In genomic region chr10:103277713-103278299, GRCh38 we compare ENCODE assay signal across 2 cellular contexts.
TF ChIP-seq lines count a peak whose summit lies in the region.

No MANE protein-coding gene starts in this region.

TF ChIP-seq in HepG2, 621 proteins besides CTCF, POLR2A, EP300 and RAD21:
- no peak for TF ChIP-seq ZNF546 (CRISPR knock-in tag; conservative IDR thresholded peaks at IDR 0.05)
- no peak for TF ChIP-seq KDM4B (CRISPR knock-in tag; IDR thresholded peaks at IDR 0.05)

TF ChIP-seq in WTC11, 78 proteins besides CTCF, POLR2A, EP300 and RAD21 (continues in another document):
- no peak for TF ChIP-seq ZNF317 (CRISPR knock-in tag; IDR thresholded peaks at IDR 0.05; ENCODE audit: borderline replicate concordance, low read depth)
- TF ChIP-seq, protein P1, sequence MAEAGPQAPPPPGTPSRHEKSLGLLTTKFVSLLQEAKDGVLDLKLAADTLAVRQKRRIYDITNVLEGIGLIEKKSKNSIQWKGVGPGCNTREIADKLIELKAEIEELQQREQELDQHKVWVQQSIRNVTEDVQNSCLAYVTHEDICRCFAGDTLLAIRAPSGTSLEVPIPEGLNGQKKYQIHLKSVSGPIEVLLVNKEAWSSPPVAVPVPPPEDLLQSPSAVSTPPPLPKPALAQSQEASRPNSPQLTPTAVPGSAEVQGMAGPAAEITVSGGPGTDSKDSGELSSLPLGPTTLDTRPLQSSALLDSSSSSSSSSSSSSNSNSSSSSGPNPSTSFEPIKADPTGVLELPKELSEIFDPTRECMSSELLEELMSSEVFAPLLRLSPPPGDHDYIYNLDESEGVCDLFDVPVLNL (CRISPR knock-in tag; IDR thresholded peaks at IDR 0.05; ENCODE audit: borderline replicate concordance, low read depth) = no peak; the same call in 1 of the 2 replicates
- TF ChIP-seq RORB (CRISPR knock-in tag; IDR thresholded peaks at IDR 0.05) = no peak
- TF ChIP-seq AFF4 (CRISPR knock-in tag; IDR thresholded peaks at IDR 0.05; ENCODE audit: borderline replicate concordance) = no peak
- no peak for TF ChIP-seq E2F1 (CRISPR knock-in tag; IDR thresholded peaks at IDR 0.05)
- TF ChIP-seq EMX1 (CRISPR knock-in tag; IDR thresholded peaks at IDR 0.05) = no peak
- TF ChIP-seq GRHL2 (CRISPR knock-in tag; IDR thresholded peaks at IDR 0.05; ENCODE audit: insufficient replicate concordance, severe bottlenecking) = no peak
- TF ChIP-seq, protein P2, sequence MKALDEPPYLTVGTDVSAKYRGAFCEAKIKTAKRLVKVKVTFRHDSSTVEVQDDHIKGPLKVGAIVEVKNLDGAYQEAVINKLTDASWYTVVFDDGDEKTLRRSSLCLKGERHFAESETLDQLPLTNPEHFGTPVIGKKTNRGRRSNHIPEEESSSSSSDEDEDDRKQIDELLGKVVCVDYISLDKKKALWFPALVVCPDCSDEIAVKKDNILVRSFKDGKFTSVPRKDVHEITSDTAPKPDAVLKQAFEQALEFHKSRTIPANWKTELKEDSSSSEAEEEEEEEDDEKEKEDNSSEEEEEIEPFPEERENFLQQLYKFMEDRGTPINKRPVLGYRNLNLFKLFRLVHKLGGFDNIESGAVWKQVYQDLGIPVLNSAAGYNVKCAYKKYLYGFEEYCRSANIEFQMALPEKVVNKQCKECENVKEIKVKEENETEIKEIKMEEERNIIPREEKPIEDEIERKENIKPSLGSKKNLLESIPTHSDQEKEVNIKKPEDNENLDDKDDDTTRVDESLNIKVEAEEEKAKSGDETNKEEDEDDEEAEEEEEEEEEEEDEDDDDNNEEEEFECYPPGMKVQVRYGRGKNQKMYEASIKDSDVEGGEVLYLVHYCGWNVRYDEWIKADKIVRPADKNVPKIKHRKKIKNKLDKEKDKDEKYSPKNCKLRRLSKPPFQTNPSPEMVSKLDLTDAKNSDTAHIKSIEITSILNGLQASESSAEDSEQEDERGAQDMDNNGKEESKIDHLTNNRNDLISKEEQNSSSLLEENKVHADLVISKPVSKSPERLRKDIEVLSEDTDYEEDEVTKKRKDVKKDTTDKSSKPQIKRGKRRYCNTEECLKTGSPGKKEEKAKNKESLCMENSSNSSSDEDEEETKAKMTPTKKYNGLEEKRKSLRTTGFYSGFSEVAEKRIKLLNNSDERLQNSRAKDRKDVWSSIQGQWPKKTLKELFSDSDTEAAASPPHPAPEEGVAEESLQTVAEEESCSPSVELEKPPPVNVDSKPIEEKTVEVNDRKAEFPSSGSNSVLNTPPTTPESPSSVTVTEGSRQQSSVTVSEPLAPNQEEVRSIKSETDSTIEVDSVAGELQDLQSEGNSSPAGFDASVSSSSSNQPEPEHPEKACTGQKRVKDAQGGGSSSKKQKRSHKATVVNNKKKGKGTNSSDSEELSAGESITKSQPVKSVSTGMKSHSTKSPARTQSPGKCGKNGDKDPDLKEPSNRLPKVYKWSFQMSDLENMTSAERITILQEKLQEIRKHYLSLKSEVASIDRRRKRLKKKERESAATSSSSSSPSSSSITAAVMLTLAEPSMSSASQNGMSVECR (CRISPR knock-in tag; IDR thresholded peaks at IDR 0.05; ENCODE audit: borderline replicate concordance) = peak; percentile 73; the same call in 1 of the 2 replicates
- TF ChIP-seq GABPB1 (CRISPR knock-in tag; IDR thresholded peaks at IDR 0.05) = no peak
- TF ChIP-seq PRRX2 (CRISPR knock-in tag; IDR thresholded peaks at IDR 0.05) = no peak
- TF ChIP-seq ZNF396 (CRISPR knock-in tag; IDR thresholded peaks at IDR 0.05; ENCODE audit: borderline replicate concordance) = no peak
- peak; percentile 37; the same call in 1 of the 2 replicates for TF ChIP-seq ETV6 (CRISPR knock-in tag; IDR thresholded peaks at IDR 0.05)
- TF ChIP-seq NR3C1 (CRISPR knock-in tag; conservative IDR thresholded peaks at IDR 0.05; ENCODE audit: low read depth) = no peak
- TF ChIP-seq OVOL2 (CRISPR knock-in tag; IDR thresholded peaks at IDR 0.05; ENCODE audit: borderline replicate concordance) = no peak
- TF ChIP-seq MXD4 (CRISPR knock-in tag; IDR thresholded peaks at IDR 0.05; ENCODE audit: borderline replicate concordance) = no peak
- no peak for TF ChIP-seq KAT7 (CRISPR knock-in tag; IDR thresholded peaks at IDR 0.05; ENCODE audit: borderline replicate concordance)
- TF ChIP-seq ZNF423 (CRISPR knock-in tag; IDR thresholded peaks at IDR 0.05) = no peak
- no peak for TF ChIP-seq CREB1 (CRISPR knock-in tag; IDR thresholded peaks at IDR 0.05)
- TF ChIP-seq ZNF671 (CRISPR knock-in tag; IDR thresholded peaks at IDR 0.05) = no peak
- no peak for TF ChIP-seq ZNF232 (CRISPR knock-in tag; IDR thresholded peaks at IDR 0.05)
- no peak for TF ChIP-seq NFATC4 (CRISPR knock-in tag; IDR thresholded peaks at IDR 0.05)
- TF ChIP-seq, protein P3, sequence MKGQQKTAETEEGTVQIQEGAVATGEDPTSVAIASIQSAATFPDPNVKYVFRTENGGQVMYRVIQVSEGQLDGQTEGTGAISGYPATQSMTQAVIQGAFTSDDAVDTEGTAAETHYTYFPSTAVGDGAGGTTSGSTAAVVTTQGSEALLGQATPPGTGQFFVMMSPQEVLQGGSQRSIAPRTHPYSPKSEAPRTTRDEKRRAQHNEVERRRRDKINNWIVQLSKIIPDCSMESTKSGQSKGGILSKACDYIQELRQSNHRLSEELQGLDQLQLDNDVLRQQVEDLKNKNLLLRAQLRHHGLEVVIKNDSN (CRISPR knock-in tag; IDR thresholded peaks at IDR 0.05) = peak; percentile 7; the same call in 1 of the 2 replicates
- TF ChIP-seq TP53 (CRISPR knock-in tag; IDR thresholded peaks at IDR 0.05) = no peak
- TF ChIP-seq, protein P4, sequence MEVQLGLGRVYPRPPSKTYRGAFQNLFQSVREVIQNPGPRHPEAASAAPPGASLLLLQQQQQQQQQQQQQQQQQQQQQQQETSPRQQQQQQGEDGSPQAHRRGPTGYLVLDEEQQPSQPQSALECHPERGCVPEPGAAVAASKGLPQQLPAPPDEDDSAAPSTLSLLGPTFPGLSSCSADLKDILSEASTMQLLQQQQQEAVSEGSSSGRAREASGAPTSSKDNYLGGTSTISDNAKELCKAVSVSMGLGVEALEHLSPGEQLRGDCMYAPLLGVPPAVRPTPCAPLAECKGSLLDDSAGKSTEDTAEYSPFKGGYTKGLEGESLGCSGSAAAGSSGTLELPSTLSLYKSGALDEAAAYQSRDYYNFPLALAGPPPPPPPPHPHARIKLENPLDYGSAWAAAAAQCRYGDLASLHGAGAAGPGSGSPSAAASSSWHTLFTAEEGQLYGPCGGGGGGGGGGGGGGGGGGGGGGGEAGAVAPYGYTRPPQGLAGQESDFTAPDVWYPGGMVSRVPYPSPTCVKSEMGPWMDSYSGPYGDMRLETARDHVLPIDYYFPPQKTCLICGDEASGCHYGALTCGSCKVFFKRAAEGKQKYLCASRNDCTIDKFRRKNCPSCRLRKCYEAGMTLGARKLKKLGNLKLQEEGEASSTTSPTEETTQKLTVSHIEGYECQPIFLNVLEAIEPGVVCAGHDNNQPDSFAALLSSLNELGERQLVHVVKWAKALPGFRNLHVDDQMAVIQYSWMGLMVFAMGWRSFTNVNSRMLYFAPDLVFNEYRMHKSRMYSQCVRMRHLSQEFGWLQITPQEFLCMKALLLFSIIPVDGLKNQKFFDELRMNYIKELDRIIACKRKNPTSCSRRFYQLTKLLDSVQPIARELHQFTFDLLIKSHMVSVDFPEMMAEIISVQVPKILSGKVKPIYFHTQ (CRISPR knock-in tag; IDR thresholded peaks at IDR 0.05) = no peak
- no peak for TF ChIP-seq NFE2L1 (CRISPR knock-in tag; IDR thresholded peaks at IDR 0.05)
- peak; percentile 19; the same call in 1 of the 2 replicates for TF ChIP-seq JUN (CRISPR knock-in tag; IDR thresholded peaks at IDR 0.05)
- TF ChIP-seq, protein P5, sequence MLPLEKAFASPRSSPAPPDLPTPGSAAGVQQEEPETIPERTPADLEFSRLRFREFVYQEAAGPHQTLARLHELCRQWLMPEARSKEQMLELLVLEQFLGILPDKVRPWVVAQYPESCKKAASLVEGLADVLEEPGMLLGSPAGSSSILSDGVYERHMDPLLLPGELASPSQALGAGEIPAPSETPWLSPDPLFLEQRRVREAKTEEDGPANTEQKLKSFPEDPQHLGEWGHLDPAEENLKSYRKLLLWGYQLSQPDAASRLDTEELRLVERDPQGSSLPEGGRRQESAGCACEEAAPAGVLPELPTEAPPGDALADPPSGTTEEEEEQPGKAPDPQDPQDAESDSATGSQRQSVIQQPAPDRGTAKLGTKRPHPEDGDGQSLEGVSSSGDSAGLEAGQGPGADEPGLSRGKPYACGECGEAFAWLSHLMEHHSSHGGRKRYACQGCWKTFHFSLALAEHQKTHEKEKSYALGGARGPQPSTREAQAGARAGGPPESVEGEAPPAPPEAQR (CRISPR knock-in tag; IDR thresholded peaks at IDR 0.05) = no peak
- TF ChIP-seq, protein P6, sequence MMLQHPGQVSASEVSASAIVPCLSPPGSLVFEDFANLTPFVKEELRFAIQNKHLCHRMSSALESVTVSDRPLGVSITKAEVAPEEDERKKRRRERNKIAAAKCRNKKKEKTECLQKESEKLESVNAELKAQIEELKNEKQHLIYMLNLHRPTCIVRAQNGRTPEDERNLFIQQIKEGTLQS (CRISPR knock-in tag; conservative IDR thresholded peaks at IDR 0.05) = no peak; the same call in 1 of the 2 replicates
- TF ChIP-seq FOXP4 (CRISPR knock-in tag; IDR thresholded peaks at IDR 0.05) = 0 out of 2 replicates have a peak, but pooled peaks have one; percentile 2
- TF ChIP-seq, protein P7, sequence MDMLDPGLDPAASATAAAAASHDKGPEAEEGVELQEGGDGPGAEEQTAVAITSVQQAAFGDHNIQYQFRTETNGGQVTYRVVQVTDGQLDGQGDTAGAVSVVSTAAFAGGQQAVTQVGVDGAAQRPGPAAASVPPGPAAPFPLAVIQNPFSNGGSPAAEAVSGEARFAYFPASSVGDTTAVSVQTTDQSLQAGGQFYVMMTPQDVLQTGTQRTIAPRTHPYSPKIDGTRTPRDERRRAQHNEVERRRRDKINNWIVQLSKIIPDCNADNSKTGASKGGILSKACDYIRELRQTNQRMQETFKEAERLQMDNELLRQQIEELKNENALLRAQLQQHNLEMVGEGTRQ (CRISPR knock-in tag; IDR thresholded peaks at IDR 0.05) = no peak
- TF ChIP-seq SOX15 (CRISPR knock-in tag; IDR thresholded peaks at IDR 0.05) = no peak
- TF ChIP-seq PRDM15 (CRISPR knock-in tag; IDR thresholded peaks at IDR 0.05) = no peak
